ENCODE assay signal across 1 cellular context in the genomic region with DNA sequence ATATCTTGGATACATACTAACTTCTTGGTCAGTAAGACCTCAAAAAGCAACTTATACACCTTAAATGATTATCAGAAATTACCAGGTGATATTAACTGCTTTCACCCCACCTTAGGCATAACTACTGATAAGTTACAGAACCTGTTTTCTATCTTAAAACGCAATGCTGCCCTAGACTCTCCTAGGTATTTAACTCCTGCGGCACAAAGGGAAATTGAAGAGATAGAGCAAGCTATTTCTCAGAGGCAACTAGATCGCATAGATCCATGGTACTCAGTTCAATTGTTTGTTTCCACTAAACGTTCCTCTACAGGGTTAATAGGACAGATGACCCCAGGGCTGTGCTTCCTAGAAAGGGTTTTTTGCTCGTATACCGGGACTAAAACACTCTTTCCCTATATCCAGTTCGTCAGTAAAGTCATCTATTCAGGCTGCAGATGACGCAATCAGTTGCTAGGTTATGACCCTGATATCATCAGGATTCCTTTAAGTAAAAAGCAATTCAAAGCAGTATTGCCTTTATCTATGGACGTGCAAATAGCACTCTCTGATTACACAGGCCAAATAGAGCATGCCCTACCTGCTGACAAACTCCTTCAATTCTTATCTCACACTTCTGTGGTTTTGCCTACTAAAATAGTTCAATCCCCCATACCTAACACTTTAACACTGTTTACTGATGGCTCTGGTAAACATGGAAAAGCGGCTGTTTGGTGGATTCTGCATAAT.
TF ChIP-seq lines count a peak whose summit lies in the region.

No MANE protein-coding gene starts in this region.

TF ChIP-seq in HepG2, 621 proteins besides CTCF, POLR2A, EP300 and RAD21 (continued from another document):
- TF ChIP-seq, protein P1, sequence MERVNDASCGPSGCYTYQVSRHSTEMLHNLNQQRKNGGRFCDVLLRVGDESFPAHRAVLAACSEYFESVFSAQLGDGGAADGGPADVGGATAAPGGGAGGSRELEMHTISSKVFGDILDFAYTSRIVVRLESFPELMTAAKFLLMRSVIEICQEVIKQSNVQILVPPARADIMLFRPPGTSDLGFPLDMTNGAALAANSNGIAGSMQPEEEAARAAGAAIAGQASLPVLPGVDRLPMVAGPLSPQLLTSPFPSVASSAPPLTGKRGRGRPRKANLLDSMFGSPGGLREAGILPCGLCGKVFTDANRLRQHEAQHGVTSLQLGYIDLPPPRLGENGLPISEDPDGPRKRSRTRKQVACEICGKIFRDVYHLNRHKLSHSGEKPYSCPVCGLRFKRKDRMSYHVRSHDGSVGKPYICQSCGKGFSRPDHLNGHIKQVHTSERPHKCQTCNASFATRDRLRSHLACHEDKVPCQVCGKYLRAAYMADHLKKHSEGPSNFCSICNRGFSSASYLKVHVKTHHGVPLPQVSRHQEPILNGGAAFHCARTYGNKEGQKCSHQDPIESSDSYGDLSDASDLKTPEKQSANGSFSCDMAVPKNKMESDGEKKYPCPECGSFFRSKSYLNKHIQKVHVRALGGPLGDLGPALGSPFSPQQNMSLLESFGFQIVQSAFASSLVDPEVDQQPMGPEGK (CRISPR knock-in tag; IDR thresholded peaks at IDR 0.05) = no peak
- TF ChIP-seq MAFF (IDR thresholded peaks at IDR 0.05; ENCODE audit: low read depth, low read length) (no peak), RFXANK (CRISPR knock-in tag; IDR thresholded peaks at IDR 0.05) (peak; percentile 95), SIN3B (IDR thresholded peaks at IDR 0.05; ENCODE audit: low read length) (no peak), AGO1 (IDR thresholded peaks at IDR 0.05; ENCODE audit: low read depth, low read length, poor library complexity, severe bottlenecking) (no peak), FOXA1 (IDR thresholded peaks at IDR 0.05) (no peak), FOXA1 (CRISPR knock-in tag; IDR thresholded peaks at IDR 0.05) (no peak), ZFP37 (CRISPR knock-in tag; IDR thresholded peaks at IDR 0.05; ENCODE audit: borderline replicate concordance) (no peak), ZNF563 (CRISPR knock-in tag; IDR thresholded peaks at IDR 0.05) (no peak), CREB1 (IDR thresholded peaks at IDR 0.05) (0 out of 2 replicates have a peak, but pooled peaks have one; percentile 28), CREB1 (CRISPR knock-in tag; IDR thresholded peaks at IDR 0.05) (0 out of 2 replicates have a peak, but pooled peaks have one; percentile 19), ZNF605 (CRISPR knock-in tag; IDR thresholded peaks at IDR 0.05) (no peak), CEBPG (CRISPR knock-in tag; IDR thresholded peaks at IDR 0.05) (peak; percentile 53; the same call in 1 of the 2 replicates), NR2F6 (IDR thresholded peaks at IDR 0.05) (no peak), NR2F6 (CRISPR knock-in tag; IDR thresholded peaks at IDR 0.05) (no peak), ZNF24 (IDR thresholded peaks at IDR 0.05) (no peak), FOSL2 (CRISPR knock-in tag; IDR thresholded peaks at IDR 0.05) (no peak), ATF7 (IDR thresholded peaks at IDR 0.05) (peak; percentile 75), ATF7 (CRISPR knock-in tag; IDR thresholded peaks at IDR 0.05) (no peak), HHEX (CRISPR knock-in tag; IDR thresholded peaks at IDR 0.05) (peak; percentile 33; the same call in 1 of the 2 replicates), TBX3 (IDR thresholded peaks at IDR 0.05; ENCODE audit: borderline replicate concordance) (0 out of 2 replicates have a peak, but pooled peaks have one; percentile 21), CEBPB (IDR thresholded peaks at IDR 0.05; ENCODE audit: borderline replicate concordance, low read depth, low read length) (peak; percentile 69), ZFP36 (IDR thresholded peaks at IDR 0.05; ENCODE audit: borderline replicate concordance, low read depth, low read length, partially characterized antibody) (no peak), ZBTB20 (CRISPR knock-in tag; IDR thresholded peaks at IDR 0.05; ENCODE audit: borderline replicate concordance, low read depth) (no peak), ZNF850 (CRISPR knock-in tag; conservative IDR thresholded peaks at IDR 0.05) (no peak), ZNF296 (CRISPR knock-in tag; conservative IDR thresholded peaks at IDR 0.05) (no peak), RFX5 (IDR thresholded peaks at IDR 0.05; ENCODE audit: low read depth, low read length) (peak; percentile 88)
- TF ChIP-seq, protein P2, sequence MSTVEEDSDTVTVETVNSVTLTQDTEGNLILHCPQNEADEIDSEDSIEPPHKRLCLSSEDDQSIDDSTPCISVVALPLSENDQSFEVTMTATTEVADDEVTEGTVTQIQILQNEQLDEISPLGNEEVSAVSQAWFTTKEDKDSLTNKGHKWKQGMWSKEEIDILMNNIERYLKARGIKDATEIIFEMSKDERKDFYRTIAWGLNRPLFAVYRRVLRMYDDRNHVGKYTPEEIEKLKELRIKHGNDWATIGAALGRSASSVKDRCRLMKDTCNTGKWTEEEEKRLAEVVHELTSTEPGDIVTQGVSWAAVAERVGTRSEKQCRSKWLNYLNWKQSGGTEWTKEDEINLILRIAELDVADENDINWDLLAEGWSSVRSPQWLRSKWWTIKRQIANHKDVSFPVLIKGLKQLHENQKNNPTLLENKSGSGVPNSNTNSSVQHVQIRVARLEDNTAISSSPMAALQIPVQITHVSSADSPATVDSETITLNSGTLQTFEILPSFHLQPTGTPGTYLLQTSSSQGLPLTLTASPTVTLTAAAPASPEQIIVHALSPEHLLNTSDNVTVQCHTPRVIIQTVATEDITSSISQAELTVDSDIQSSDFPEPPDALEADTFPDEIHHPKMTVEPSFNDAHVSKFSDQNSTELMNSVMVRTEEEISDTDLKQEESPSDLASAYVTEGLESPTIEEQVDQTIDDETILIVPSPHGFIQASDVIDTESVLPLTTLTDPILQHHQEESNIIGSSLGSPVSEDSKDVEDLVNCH (CRISPR knock-in tag; IDR thresholded peaks at IDR 0.05) = no peak
- TF ChIP-seq, protein P3, sequence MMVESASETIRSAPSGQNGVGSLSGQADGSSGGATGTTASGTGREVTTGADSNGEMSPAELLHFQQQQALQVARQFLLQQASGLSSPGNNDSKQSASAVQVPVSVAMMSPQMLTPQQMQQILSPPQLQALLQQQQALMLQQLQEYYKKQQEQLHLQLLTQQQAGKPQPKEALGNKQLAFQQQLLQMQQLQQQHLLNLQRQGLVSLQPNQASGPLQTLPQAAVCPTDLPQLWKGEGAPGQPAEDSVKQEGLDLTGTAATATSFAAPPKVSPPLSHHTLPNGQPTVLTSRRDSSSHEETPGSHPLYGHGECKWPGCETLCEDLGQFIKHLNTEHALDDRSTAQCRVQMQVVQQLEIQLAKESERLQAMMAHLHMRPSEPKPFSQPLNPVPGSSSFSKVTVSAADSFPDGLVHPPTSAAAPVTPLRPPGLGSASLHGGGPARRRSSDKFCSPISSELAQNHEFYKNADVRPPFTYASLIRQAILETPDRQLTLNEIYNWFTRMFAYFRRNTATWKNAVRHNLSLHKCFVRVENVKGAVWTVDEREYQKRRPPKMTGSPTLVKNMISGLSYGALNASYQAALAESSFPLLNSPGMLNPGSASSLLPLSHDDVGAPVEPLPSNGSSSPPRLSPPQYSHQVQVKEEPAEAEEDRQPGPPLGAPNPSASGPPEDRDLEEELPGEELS (CRISPR knock-in tag; IDR thresholded peaks at IDR 0.05) = no peak
- TF ChIP-seq, protein P4, sequence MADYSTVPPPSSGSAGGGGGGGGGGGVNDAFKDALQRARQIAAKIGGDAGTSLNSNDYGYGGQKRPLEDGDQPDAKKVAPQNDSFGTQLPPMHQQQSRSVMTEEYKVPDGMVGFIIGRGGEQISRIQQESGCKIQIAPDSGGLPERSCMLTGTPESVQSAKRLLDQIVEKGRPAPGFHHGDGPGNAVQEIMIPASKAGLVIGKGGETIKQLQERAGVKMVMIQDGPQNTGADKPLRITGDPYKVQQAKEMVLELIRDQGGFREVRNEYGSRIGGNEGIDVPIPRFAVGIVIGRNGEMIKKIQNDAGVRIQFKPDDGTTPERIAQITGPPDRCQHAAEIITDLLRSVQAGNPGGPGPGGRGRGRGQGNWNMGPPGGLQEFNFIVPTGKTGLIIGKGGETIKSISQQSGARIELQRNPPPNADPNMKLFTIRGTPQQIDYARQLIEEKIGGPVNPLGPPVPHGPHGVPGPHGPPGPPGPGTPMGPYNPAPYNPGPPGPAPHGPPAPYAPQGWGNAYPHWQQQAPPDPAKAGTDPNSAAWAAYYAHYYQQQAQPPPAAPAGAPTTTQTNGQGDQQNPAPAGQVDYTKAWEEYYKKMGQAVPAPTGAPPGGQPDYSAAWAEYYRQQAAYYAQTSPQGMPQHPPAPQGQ (CRISPR knock-in tag; IDR thresholded peaks at IDR 0.05; ENCODE audit: borderline replicate concordance) = no peak
- TF ChIP-seq, protein P5, sequence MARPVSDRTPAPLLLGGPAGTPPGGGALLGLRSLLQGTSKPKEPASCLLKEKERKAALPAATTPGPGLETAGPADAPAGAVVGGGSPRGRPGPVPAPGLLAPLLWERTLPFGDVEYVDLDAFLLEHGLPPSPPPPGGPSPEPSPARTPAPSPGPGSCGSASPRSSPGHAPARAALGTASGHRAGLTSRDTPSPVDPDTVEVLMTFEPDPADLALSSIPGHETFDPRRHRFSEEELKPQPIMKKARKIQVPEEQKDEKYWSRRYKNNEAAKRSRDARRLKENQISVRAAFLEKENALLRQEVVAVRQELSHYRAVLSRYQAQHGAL (CRISPR knock-in tag; IDR thresholded peaks at IDR 0.05; ENCODE audit: not compliant biosample characterization) = no peak
